36 cellular contexts compared by ENCODE assay signal in genomic region chr6:20348091-20348490, GRCh38.
"Had no signal": no experiment of that assay in that cellular context is flagged by ENCODE, and none has a peak within 500 bp of the region (broad histone marks: within the 10 kb centered on the region; RNA-seq: fewer than 3 reads in every experiment).

No MANE protein-coding gene starts in this region.

- ATAC-seq: activated CD8-positive, alpha-beta T cell treated with anti-CD3 and anti-CD28 coated beads for 36 hours; activated naive CD4-positive, alpha-beta T cell treated with anti-CD3 and anti-CD28 coated beads, Interleukin-2, amount 50 U/mL, for 72 hours; activated T-cell treated with anti-CD3 and anti-CD28 coated beads, Interleukin-2, amount 50 U/mL, for 4 hours; activated T-cell treated with anti-CD3 and anti-CD28 coated beads, Interleukin-2, amount 50 U/mL, for 72 hours; activated T-helper 17 cell treated with anti-CD3 and anti-CD28 coated beads, Interleukin-2, amount 50 U/mL, for 72 hours had no signal

- H3K27ac Mint-ChIP-seq: activated B cell treated with CpG ODN at 0.5 μM for 24 hours; activated CD4-positive, alpha-beta memory T cell treated with anti-CD3 and anti-CD28 coated beads for 36 hours; activated CD4-positive, alpha-beta T cell treated with anti-CD3 and anti-CD28 coated beads, Interleukin-2, amount 10 ng/mL, durations not matched to agents 24 days and 14 days; activated CD8-positive, alpha-beta T cell treated with anti-CD3 and anti-CD28 coated beads for 36 hours; activated naive CD4-positive, alpha-beta T cell treated with anti-CD3 and anti-CD28 coated beads for 36 hours; activated naive CD8-positive, alpha-beta T cell treated with anti-CD3 and anti-CD28 coated beads for 36 hours; activated T-cell treated with anti-CD3 and anti-CD28 coated beads, Interleukin-2, amount 50 U/mL, for 72 hours; activated T-helper 1 cell treated with anti-CD3 and anti-CD28 coated beads, Interleukin-12 subunit alpha, Interleukin-12 subunit beta, Interleukin-2, Interleukin-4 antibody, amounts not matched to agents 30 ng/mL and 10 ng/mL and 1 ng/mL, durations not matched to agents 14 hours and 24 hours and 36 hours; activated T-helper 17 cell treated with anti-CD3 and anti-CD28 coated beads, Interleukin-2, amount 50 U/mL, for 72 hours; brain; T-helper 1 cell treated with Interleukin-12 subunit alpha and Interleukin-12 subunit beta and Interleukin-4 antibody, amounts not matched to agents 30 μg/mL and 1 μg/mL, for 36 hours; T-helper 2 cell treated with Interferon-gamma antibody and Interleukin-4, amounts not matched to agents 5 μg/mL and 100 μg/mL, for 36 hours had no signal

- DNase-seq: activated B cell treated with CpG ODN at 0.5 μM for 24 hours; activated CD4-positive, alpha-beta memory T cell treated with anti-CD3 and anti-CD28 coated beads for 36 hours; activated CD4-positive, alpha-beta T cell treated with anti-CD3 and anti-CD28 coated beads for 4 hours; activated CD4-positive, alpha-beta T cell treated with anti-CD3 and anti-CD28 coated beads, Interleukin-2, amount 10 ng/mL, durations not matched to agents 24 days and 14 days; activated CD4-positive, alpha-beta T cell treated with anti-CD3 and anti-CD28 coated beads, Interleukin-2, amount 50 U/mL, for 1 hour; activated CD4-positive, alpha-beta T cell treated with anti-CD3 and anti-CD28 coated beads, Interleukin-2, amount 50 U/mL, for 4 hours; activated CD4-positive, CD25-positive, alpha-beta regulatory T cell treated with anti-CD3 and anti-CD28 coated beads, Interleukin-2, amount 50 U/mL, for 72 hours; activated CD8-positive, alpha-beta memory T cell treated with anti-CD3 and anti-CD28 coated beads, Interleukin-2, amount 50 U/mL, for 4 hours; activated CD8-positive, alpha-beta T cell treated with anti-CD3 and anti-CD28 coated beads for 36 hours; activated effector memory CD4-positive, alpha-beta T cell treated with anti-CD3 and anti-CD28 coated beads, Interleukin-2, amount 50 U/mL, for 16 hours; activated gamma-delta T cell treated with Interleukin-2 at 50 U/mL for 16 hours; activated naive CD4-positive, alpha-beta T cell; activated naive CD4-positive, alpha-beta T cell treated with anti-CD3 and anti-CD28 coated beads for 36 hours; activated naive CD4-positive, alpha-beta T cell treated with anti-CD3 and anti-CD28 coated beads, Interleukin-2, amount 50 U/mL, for 16 hours; activated naive CD8-positive, alpha-beta T cell treated with anti-CD3 and anti-CD28 coated beads for 36 hours; activated T-cell treated with anti-CD3 and anti-CD28 coated beads for 4 hours; activated T-cell treated with anti-CD3 and anti-CD28 coated beads, Interleukin-2, amount 50 U/mL, for 1 hour; activated T-cell treated with anti-CD3 and anti-CD28 coated beads, Interleukin-2, amount 50 U/mL, for 4 hours; activated T-cell treated with anti-CD3 and anti-CD28 coated beads, Interleukin-2, amount 50 U/mL, for 72 hours; adrenal gland; amygdala; anterior cingulate cortex; cerebellar nuclear complex; T-helper 1 cell; T-helper 2 cell; T-helper 9 cell had no signal

- H3K27ac ChIP-seq: adrenal gland, ascending aorta, cardiac muscle cell, VCaP had no signal

- H3K9me3 Mint-ChIP-seq: activated T-helper 17 cell treated with anti-CD3 and anti-CD28 coated beads, Interleukin-2, amount 50 U/mL, for 72 hours; central memory CD8-positive, alpha-beta T cell had no signal

- H3K4me3 ChIP-seq: adrenal gland, ascending aorta, cardiac muscle cell had no signal

- H3K4me1 Mint-ChIP-seq: activated B cell treated with CpG ODN at 0.5 μM for 24 hours; activated T-helper 17 cell treated with anti-CD3 and anti-CD28 coated beads, Interleukin-2, amount 50 U/mL, for 72 hours; brain had no signal

- H3K27me3 Mint-ChIP-seq: activated B cell treated with CpG ODN at 0.5 μM for 24 hours; activated CD4-positive, alpha-beta memory T cell treated with anti-CD3 and anti-CD28 coated beads for 36 hours; activated CD4-positive, alpha-beta T cell treated with anti-CD3 and anti-CD28 coated beads, Interleukin-2, amount 10 ng/mL, durations not matched to agents 24 days and 14 days; activated CD8-positive, alpha-beta T cell treated with anti-CD3 and anti-CD28 coated beads for 36 hours; activated naive CD8-positive, alpha-beta T cell treated with anti-CD3 and anti-CD28 coated beads for 36 hours; activated T-helper 17 cell treated with anti-CD3 and anti-CD28 coated beads, Interleukin-2, amount 50 U/mL, for 72 hours; central memory CD8-positive, alpha-beta T cell had no signal

- H3K4me3 Mint-ChIP-seq: activated B cell treated with CpG ODN at 0.5 μM for 24 hours; activated CD4-positive, alpha-beta memory T cell treated with anti-CD3 and anti-CD28 coated beads for 36 hours; activated CD4-positive, alpha-beta T cell treated with anti-CD3 and anti-CD28 coated beads, Interleukin-2, amount 10 ng/mL, durations not matched to agents 24 days and 14 days; activated CD8-positive, alpha-beta T cell treated with anti-CD3 and anti-CD28 coated beads for 36 hours; activated naive CD4-positive, alpha-beta T cell treated with anti-CD3 and anti-CD28 coated beads for 36 hours; activated naive CD8-positive, alpha-beta T cell treated with anti-CD3 and anti-CD28 coated beads for 36 hours; activated T-cell treated with anti-CD3 and anti-CD28 coated beads, Interleukin-2, amount 50 U/mL, for 4 hours; activated T-cell treated with anti-CD3 and anti-CD28 coated beads, Interleukin-2, amount 50 U/mL, for 72 hours; activated T-helper 1 cell treated with anti-CD3 and anti-CD28 coated beads, Interleukin-12 subunit alpha, Interleukin-12 subunit beta, Interleukin-2, Interleukin-4 antibody, amounts not matched to agents 30 ng/mL and 10 ng/mL and 1 ng/mL, durations not matched to agents 14 hours and 24 hours and 36 hours; activated T-helper 17 cell treated with anti-CD3 and anti-CD28 coated beads, Interleukin-2, amount 50 U/mL, for 72 hours; brain; central memory CD8-positive, alpha-beta T cell; T-helper 1 cell treated with Interleukin-12 subunit alpha and Interleukin-12 subunit beta and Interleukin-4 antibody, amounts not matched to agents 30 μg/mL and 1 μg/mL, for 36 hours; T-helper 2 cell treated with Interferon-gamma antibody and Interleukin-4, amounts not matched to agents 5 μg/mL and 100 μg/mL, for 36 hours had no signal

- H3K4me1 ChIP-seq: adrenal gland, ascending aorta had no signal

- H3K36me3 ChIP-seq: adrenal gland, ascending aorta, cardiac muscle cell had no signal

- H3K9me3 ChIP-seq: adrenal gland, ascending aorta had no signal

- H3K27me3 ChIP-seq: adrenal gland, ascending aorta, cardiac muscle cell had no signal

- H3K36me3 Mint-ChIP-seq: brain had no signal
